ENCODE assay signal across 11 cellular contexts in the genomic region with DNA sequence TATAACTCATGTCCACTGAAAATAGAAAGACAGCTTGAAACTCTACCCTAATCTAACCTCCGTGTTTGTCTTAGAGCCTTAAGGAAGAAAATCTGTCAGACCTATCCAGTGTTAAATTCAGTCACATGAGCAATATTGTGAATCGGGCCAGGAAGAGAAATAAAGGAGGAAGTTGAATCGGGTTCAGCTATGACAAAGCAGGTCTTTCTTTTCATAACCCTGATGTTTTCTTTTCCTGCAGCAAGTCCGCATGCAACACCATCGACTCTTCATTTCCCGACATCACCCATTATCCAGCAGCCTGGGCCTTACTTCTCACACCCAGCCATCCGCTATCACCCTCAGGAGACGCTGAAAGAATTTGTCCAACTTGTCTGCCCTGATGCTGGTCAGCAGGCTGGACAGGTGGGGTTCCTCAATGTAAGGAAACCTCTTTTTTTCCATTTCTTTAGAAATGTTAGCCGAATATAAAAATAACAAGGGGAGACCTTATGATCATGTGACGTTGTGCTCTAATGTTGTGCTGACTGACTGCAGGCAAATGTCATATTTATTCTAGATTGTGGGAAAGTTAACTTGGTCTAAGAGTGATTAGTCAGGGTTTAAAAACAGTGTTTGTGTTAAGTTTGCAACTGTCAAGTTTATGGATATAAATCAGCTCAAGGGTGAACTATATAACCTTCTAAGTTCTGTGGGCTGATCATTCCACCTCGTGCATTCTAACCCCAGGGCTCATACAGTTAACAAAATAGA.
DNase-seq lines count a peak whose midpoint lies in the region; TF ChIP-seq lines count a peak whose summit lies in the region.
"Had no signal": no experiment of that assay in that cellular context is flagged by ENCODE, and none has a peak within 500 bp of the region (broad histone marks: within the 10 kb centered on the region; RNA-seq: fewer than 3 reads in every experiment).

No MANE protein-coding gene starts in this region.

- no peak overlapping the region for H3K4me2 ChIP-seq in fibroblast of lung (ENCODE audit: extremely low read depth, insufficient read depth, low read length)

- H3K9me3 ChIP-seq in fibroblast of lung (ENCODE audit: control insufficient read depth, insufficient read depth, low read depth, low read length) (no peaks in the 10 kb centered on the region), muscle layer of duodenum (ENCODE audit: control insufficient read depth in 1 of 2, low read length in 2 of 2) (no peaks in the 10 kb centered on the region)
- H3K9me3 ChIP-seq: uterus had no signal

- H3K9ac ChIP-seq in fibroblast of lung (ENCODE audit: insufficient read depth, low read length) = no peak overlapping the region

- DNase-seq in Ammon's horn (ENCODE audit: low spot score) (peak; percentile 8), OCI-M1 (lab: John Stamatoyannopoulos, UW) (peak; percentile 51), fibroblast of lung (ENCODE audit: low read depth in 2 of 2) (peak; percentile 27 to 81), NCI-H2081 treated with DMSO at 0.1 percent for 48 hours (lab: John Stamatoyannopoulos, UW) (no peak), NCI-H2029 (lab: John Stamatoyannopoulos, UW) (no peak), foreskin fibroblast (no peak)
- DNase-seq in stimulated activated CD4-positive, alpha-beta T cell treated with anti-CD3 and anti-CD28 coated beads, Interleukin-15, amount 100 ng/mL, for 24 hours = no peak
- DNase-seq: ACHN, occipital lobe, uterus had no signal

- no peak overlapping the region for H3K27ac ChIP-seq in fibroblast of lung (ENCODE audit: insufficient read depth, low read length)
- H3K27ac ChIP-seq in muscle layer of duodenum (ENCODE audit: low read length) = peak overlapping the region; percentile 46

- no peaks in the 10 kb centered on the region for H4K20me1 ChIP-seq in fibroblast of lung (ENCODE audit: control insufficient read depth, extremely low read depth, insufficient read depth, low read length)

- TF ChIP-seq CTCF in fibroblast of lung (conservative IDR thresholded peaks at IDR 0.05 in 1 of 2, IDR thresholded peaks at IDR 0.05 in 1 of 2; ENCODE audit: low read depth in 1 of 2, low read length in 2 of 2) = no peak
- no peak for TF ChIP-seq CTCF in foreskin fibroblast (IDR thresholded peaks at IDR 0.05; ENCODE audit: low read depth, low read length)

- H3K27me3 ChIP-seq in fibroblast of lung (ENCODE audit: control insufficient read depth, insufficient read depth, low read length) (no peaks in the 10 kb centered on the region), muscle layer of duodenum (ENCODE audit: low read depth, low read length) (no peaks in the 10 kb centered on the region)
- H3K27me3 ChIP-seq: uterus had no signal

- H3K4me1 ChIP-seq in fibroblast of lung (ENCODE audit: control insufficient read depth, extremely low read depth, insufficient read depth, low read length) = no peaks in the 10 kb centered on the region
- H3K4me1 ChIP-seq in muscle layer of duodenum (ENCODE audit: control insufficient read depth in 1 of 2, insufficient read depth in 2 of 2, low read length in 2 of 2) = peaks cover 14 to 17% of the 10 kb centered on the region in 2 donors
- H3K4me1 ChIP-seq: uterus had no signal

- H3K4me3 ChIP-seq in fibroblast of lung (replicated peaks in 1 of 4; ENCODE audit: control extremely low read depth in 1 of 4, insufficient read depth in 1 of 4, low read depth in 3 of 4, low read length in 4 of 4) = no peak overlapping the region
- peak overlapping the region in 1 of 2 donors; percentile 9 for H3K4me3 ChIP-seq in muscle layer of duodenum (ENCODE audit: low read depth in 1 of 2, low read length in 2 of 2)
- no peak overlapping the region for H3K4me3 ChIP-seq in foreskin fibroblast (ENCODE audit: low read depth in 1 of 2, low read length in 2 of 2)
- H3K4me3 ChIP-seq: uterus had no signal

- H2AFZ ChIP-seq in fibroblast of lung (ENCODE audit: low read length) = no peak overlapping the region

- no peaks in the 10 kb centered on the region for H3K79me2 ChIP-seq in fibroblast of lung (ENCODE audit: control insufficient read depth, insufficient read depth, low read length)

- no peaks in the 10 kb centered on the region for H3K36me3 ChIP-seq in fibroblast of lung (ENCODE audit: control insufficient read depth, insufficient read depth, low read length)
- H3K36me3 ChIP-seq in muscle layer of duodenum (ENCODE audit: control insufficient read depth in 1 of 2, insufficient read depth in 2 of 2, low read length in 2 of 2) = peaks cover 18 to 26% of the 10 kb centered on the region in 2 donors
- H3K36me3 ChIP-seq: uterus had no signal

Comparison
In these comparisons a context has a peak if more than half of its experiments do, and no peak if none do; other contexts are left out.
1. DNase-seq: peak in Ammon's horn (single experiment), OCI-M1 (single experiment) and fibroblast of lung (2 of 2); none in NCI-H2081 treated with DMSO at 0.1 percent for 48 hours (single experiment), stimulated activated CD4-positive, alpha-beta T cell treated with anti-CD3 and anti-CD28 coated beads, Interleukin-15, amount 100 ng/mL, for 24 hours (single experiment), NCI-H2029 (single experiment) and foreskin fibroblast (0 of 2).